16 cellular contexts compared by ENCODE assay signal in genomic region chr7:2118630-2119190, GRCh38.
"Had no signal": no experiment of that assay in that cellular context is flagged by ENCODE, and none has a peak within 500 bp of the region (broad histone marks: within the 10 kb centered on the region; RNA-seq: fewer than 3 reads in every experiment).

No MANE protein-coding gene starts in this region.

- H3K9me3 Mint-ChIP-seq: activated naive CD4-positive, alpha-beta T cell treated with anti-CD3 and anti-CD28 coated beads, Interleukin-2, amount 10 ng/mL, durations not matched to agents 7 days and 5 days; activated T-helper 2 cell treated with anti-CD3 and anti-CD28 coated beads, Interferon-gamma antibody, Interleukin-2, Interleukin-4, amounts not matched to agents 10 μg/mL and 5 μg/mL and 100 μg/mL, durations not matched to agents 14 hours and 24 hours and 36 hours; nephron; stimulated activated naive CD8-positive, alpha-beta T cell treated with anti-CD3 and anti-CD28 coated beads, Interleukin-15, Interleukin-2, amounts not matched to agents 100 ng/mL and 50 ng/mL, for 24 hours had no signal

- H3K27ac Mint-ChIP-seq: activated naive CD4-positive, alpha-beta T cell treated with anti-CD3 and anti-CD28 coated beads, Interleukin-2, amount 10 ng/mL, durations not matched to agents 7 days and 5 days; activated T-helper 2 cell treated with anti-CD3 and anti-CD28 coated beads, Interferon-gamma antibody, Interleukin-2, Interleukin-4, amounts not matched to agents 10 μg/mL and 5 μg/mL and 100 μg/mL, durations not matched to agents 14 hours and 24 hours and 36 hours; nephron; stimulated activated naive CD8-positive, alpha-beta T cell treated with anti-CD3 and anti-CD28 coated beads, Interleukin-15, Interleukin-2, amounts not matched to agents 100 ng/mL and 50 ng/mL, for 24 hours had no signal

- H3K27me3 ChIP-seq: esophagus muscularis mucosa, sigmoid colon, spleen, suprapubic skin, upper lobe of right lung had no signal

- DNase-seq: activated CD4-positive, alpha-beta T cell treated with anti-CD3 and anti-CD28 coated beads for 1 hour; activated CD4-positive, alpha-beta T cell treated with anti-CD3 and anti-CD28 coated beads, Interleukin-2, amount 50 U/mL, for 48 hours; activated naive CD4-positive, alpha-beta T cell treated with anti-CD3 and anti-CD28 coated beads, Interleukin-2, amount 10 ng/mL, durations not matched to agents 7 days and 5 days; activated T-cell treated with anti-CD3 and anti-CD28 coated beads, Interleukin-2, amount 50 U/mL, for 1 hour; hypothalamus; left ventricle myocardium inferior; mesenchymal stem cell; sigmoid colon; spleen; T1000; upper lobe of right lung had no signal

- H3K27me3 Mint-ChIP-seq: activated naive CD4-positive, alpha-beta T cell treated with anti-CD3 and anti-CD28 coated beads, Interleukin-2, amount 10 ng/mL, durations not matched to agents 7 days and 5 days; stimulated activated naive CD8-positive, alpha-beta T cell treated with anti-CD3 and anti-CD28 coated beads, Interleukin-15, Interleukin-2, amounts not matched to agents 100 ng/mL and 50 ng/mL, for 24 hours had no signal

- ATAC-seq: upper lobe of right lung had no signal

- H3K27ac ChIP-seq: esophagus muscularis mucosa, left ventricle myocardium inferior, sigmoid colon, spleen, suprapubic skin, upper lobe of right lung had no signal

- H3K4me3 Mint-ChIP-seq: activated naive CD4-positive, alpha-beta T cell treated with anti-CD3 and anti-CD28 coated beads, Interleukin-2, amount 10 ng/mL, durations not matched to agents 7 days and 5 days; nephron; stimulated activated naive CD8-positive, alpha-beta T cell treated with anti-CD3 and anti-CD28 coated beads, Interleukin-15, Interleukin-2, amounts not matched to agents 100 ng/mL and 50 ng/mL, for 24 hours had no signal

- H3K4me3 ChIP-seq: esophagus muscularis mucosa, left ventricle myocardium inferior, sigmoid colon, spleen, suprapubic skin, upper lobe of right lung had no signal

- H3K36me3 ChIP-seq: left ventricle myocardium inferior, sigmoid colon had no signal

- H3K9me3 ChIP-seq: esophagus muscularis mucosa, left ventricle myocardium inferior, sigmoid colon, spleen, suprapubic skin, upper lobe of right lung had no signal
